Comparison of ENCODE assay signal across 14 cellular contexts in genomic region chr11:7663531-7663930, GRCh38. TPM values are rescaled to one million over a fixed set of nuclear protein-coding genes. Genes with fewer than 3 reads are reported as not detected.
"Had no signal": no experiment of that assay in that cellular context is flagged by ENCODE, and none has a peak within 500 bp of the region (broad histone marks: within the 10 kb centered on the region; RNA-seq: fewer than 3 reads in every experiment).

No MANE protein-coding gene starts in this region.

RNA-seq across cellular contexts. Expression of gene OVCH2, which starts 42.7 kb away (rescaled TPM):
- total RNA-seq: kidney epithelial cell; left cardiac atrium; left colon; left lobe of liver; left ventricle myocardium inferior; left ventricle myocardium superior; liver; lung microvascular endothelial cell; mesenteric fat pad; mononuclear cell; mucosa of descending colon; myocyte; naive thymus-derived CD4-positive, alpha-beta T cell had no signal
- polyA plus RNA-seq: immature natural killer cell; liver; naive thymus-derived CD4-positive, alpha-beta T cell had no signal
